In genomic region chr1:197924516-197925123, GRCh38 we compare ENCODE assay signal across 8 cellular contexts. TPM values are rescaled to one million over a fixed set of nuclear protein-coding genes. Genes with fewer than 3 reads are reported as not detected.
DNase-seq lines count a peak whose midpoint lies in the region; ATAC-seq and TF ChIP-seq lines count a peak whose summit lies in the region.

No MANE protein-coding gene starts in this region.

- peaks cover 16% of the 10 kb centered on the region for H3K27me3 ChIP-seq in BJ (ENCODE audit: control insufficient read depth, insufficient read depth, low read length)

- DNase-seq in BJ (ENCODE audit: low read depth): no peak
- DNase-seq in NCI-H2196 treated with DMSO at 0.1 percent for 48 hours (lab: John Stamatoyannopoulos, UW; ENCODE audit: unreplicated experiment): peak; percentile 11
- peak; percentile 43 for DNase-seq in amniotic epithelial cell (ENCODE audit: low read depth)
- peak; percentile 25 for DNase-seq in kidney glomerular epithelial cell (lab: John Stamatoyannopoulos, UW)
- no peak for DNase-seq in stimulated activated naive CD4-positive, alpha-beta T cell treated with Interleukin-2 at 50 U/mL for 16 hours (lab: John Stamatoyannopoulos, UW)

- POLR2A ChIA-PET in BJ (lab: Charles Lee): no interaction called here

- no peak overlapping the region for H3K4me3 ChIP-seq in BJ (ENCODE audit: low read depth, low read length)

- H3K36me3 ChIP-seq in BJ (ENCODE audit: control insufficient read depth, insufficient read depth, low read length): peaks cover 12% of the 10 kb centered on the region

- TF ChIP-seq CTCF in BJ (IDR thresholded peaks at IDR 0.05; ENCODE audit: insufficient read depth, low read depth, low read length): peak; percentile 72

- CTCF ChIA-PET in BJ (lab: Yijun Ruan, JAX): interaction anchor here (0.6 to 3.6 kb wide), 12 partner anchors 8 to 765 kb away, joined by 3 to 38 read pairs (median 3); partner anchors contain the start of genes C1orf53 and LHX9

- ATAC-seq in GM18498 (IDR thresholded peaks at IDR 0.05; ENCODE audit: unreplicated experiment): peak; percentile 76
- peak; percentile 69 for ATAC-seq in HG03039 (IDR thresholded peaks at IDR 0.05; ENCODE audit: unreplicated experiment)
- no peak for ATAC-seq in HG02571 (IDR thresholded peaks at IDR 0.05; ENCODE audit: unreplicated experiment)

RNA-seq across cellular contexts. Expression of gene LHX9, which starts 7.4 kb away (rescaled TPM):
- 49.1 and 57.2 TPM in 2 replicates for polyA plus RNA-seq in BJ (2011; rRNA removed)
- 55.7 and 91.8 TPM in 2 replicates for polyA minus RNA-seq in BJ (2011; rRNA and poly(A)+ RNA removed)

RNA-seq across cellular contexts. Expression of gene C1orf53, which starts 22.2 kb away (rescaled TPM):
- polyA plus RNA-seq in BJ (2011; rRNA removed): 9.7 and 13.0 TPM in 2 replicates
- polyA minus RNA-seq in BJ (2011; rRNA and poly(A)+ RNA removed): 0.71 TPM in 1 of 2 replicates, not detected in the other

Comparison
In these comparisons a context has a peak if more than half of its experiments do, and no peak if none do; other contexts are left out.
1. DNase-seq: peak in NCI-H2196 treated with DMSO at 0.1 percent for 48 hours (single experiment), amniotic epithelial cell (single experiment) and kidney glomerular epithelial cell (single experiment); none in BJ (single experiment) and stimulated activated naive CD4-positive, alpha-beta T cell treated with Interleukin-2 at 50 U/mL for 16 hours (single experiment).